ENCODE assay signal across 29 cellular contexts in the genomic region with DNA sequence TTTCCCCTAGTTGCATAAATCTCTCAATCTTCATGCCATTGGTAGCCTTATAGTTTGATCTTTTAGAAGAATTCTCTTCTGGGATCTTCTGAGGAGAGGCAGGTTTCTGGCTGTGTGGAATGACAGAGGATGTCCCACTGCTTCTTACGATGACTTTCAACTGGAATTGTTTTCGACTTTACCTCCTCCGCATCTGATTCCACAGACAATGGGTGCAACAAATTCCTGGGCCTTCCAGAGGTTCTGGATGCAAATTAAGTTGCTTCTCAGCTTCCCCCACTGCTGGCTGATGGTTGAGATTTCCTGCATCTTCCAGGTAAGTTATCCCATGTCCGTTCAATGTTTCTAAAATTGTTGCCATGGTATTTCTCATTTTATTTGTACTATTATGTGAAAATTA.
"Had no signal": no experiment of that assay in that cellular context is flagged by ENCODE, and none has a peak within 500 bp of the region (broad histone marks: within the 10 kb centered on the region; RNA-seq: fewer than 3 reads in every experiment).

No MANE protein-coding gene starts in this region.

- H3K9me3 ChIP-seq: mucosa of descending colon, transverse colon, vagina had no signal

- H3K79me2 ChIP-seq: hepatocyte, parathyroid adenoma had no signal

- ATAC-seq: activated CD4-positive, alpha-beta T cell treated with anti-CD3 and anti-CD28 coated beads for 36 hours; activated T-cell treated with anti-CD3 and anti-CD28 coated beads, Interleukin-2, amount 50 U/mL, for 4 hours; foreskin keratinocyte; left colon; mucosa of descending colon; right cardiac atrium; stimulated activated effector memory CD8-positive, alpha-beta T cell treated with anti-CD3 and anti-CD28 coated beads, Interleukin-12 subunit alpha, Interleukin-12 subunit beta, amount 100 ng/mL, for 72 hours; stimulated activated naive CD8-positive, alpha-beta T cell treated with anti-CD3 and anti-CD28 coated beads, Interleukin-15, amount 100 ng/mL, for 72 hours had no signal

- H3K27me3 ChIP-seq: foreskin keratinocyte, hepatocyte, transverse colon, vagina had no signal

- DNase-seq: activated B cell treated with CpG ODN at 0.5 μM for 24 hours; activated CD4-positive, alpha-beta T cell treated with anti-CD3 and anti-CD28 coated beads for 36 hours; activated CD4-positive, alpha-beta T cell treated with anti-CD3 and anti-CD28 coated beads, Interleukin-2, amount 50 U/mL, for 4 hours; activated CD8-positive, alpha-beta memory T cell treated with anti-CD3 and anti-CD28 coated beads for 24 hours; activated CD8-positive, alpha-beta memory T cell treated with anti-CD3 and anti-CD28 coated beads, Interleukin-2, amount 50 U/mL, for 4 hours; activated naive CD4-positive, alpha-beta T cell treated with Interleukin-2 at 50 U/mL for 16 hours; activated naive CD8-positive, alpha-beta T cell treated with anti-CD3 and anti-CD28 coated beads, Interleukin-2, amount 10 ng/mL, durations not matched to agents 7 days and 5 days; activated T-cell treated with anti-CD3 and anti-CD28 coated beads, Interleukin-2, amount 50 U/mL, for 4 hours; amniotic stem cell; cortex of kidney; effector CD4-positive, alpha-beta T cell; foreskin keratinocyte; glutamatergic neuron; islet precursor cell; left colon; mucosa of descending colon; nephron progenitor cell; nucleus accumbens; right cardiac atrium; stimulated activated CD4-positive, alpha-beta T cell treated with anti-CD3 and anti-CD28 coated beads, Interleukin-1b, Interleukin-23, amount 100 ng/mL, for 48 hours; stimulated activated naive CD8-positive, alpha-beta T cell treated with anti-CD3 and anti-CD28 coated beads, Interleukin-15, amount 100 ng/mL, for 72 hours; T1000; transverse colon had no signal

- H3K27ac ChIP-seq: foreskin keratinocyte, hepatocyte, parathyroid adenoma, transverse colon, vagina had no signal

- H3K4me1 ChIP-seq: parathyroid adenoma, transverse colon had no signal

- H3K36me3 ChIP-seq: transverse colon, vagina had no signal

- H3K4me3 ChIP-seq: hepatocyte, mucosa of descending colon, skin epidermis, transverse colon, vagina had no signal

- FAIRE-seq: bronchial epithelial cell had no signal

- H3K4me2 ChIP-seq: hepatocyte had no signal

- H2AFZ ChIP-seq: hepatocyte, parathyroid adenoma had no signal

- H3K9ac ChIP-seq: parathyroid adenoma had no signal
